Comparison of ENCODE assay signal across 14 cellular contexts in the genomic region with DNA sequence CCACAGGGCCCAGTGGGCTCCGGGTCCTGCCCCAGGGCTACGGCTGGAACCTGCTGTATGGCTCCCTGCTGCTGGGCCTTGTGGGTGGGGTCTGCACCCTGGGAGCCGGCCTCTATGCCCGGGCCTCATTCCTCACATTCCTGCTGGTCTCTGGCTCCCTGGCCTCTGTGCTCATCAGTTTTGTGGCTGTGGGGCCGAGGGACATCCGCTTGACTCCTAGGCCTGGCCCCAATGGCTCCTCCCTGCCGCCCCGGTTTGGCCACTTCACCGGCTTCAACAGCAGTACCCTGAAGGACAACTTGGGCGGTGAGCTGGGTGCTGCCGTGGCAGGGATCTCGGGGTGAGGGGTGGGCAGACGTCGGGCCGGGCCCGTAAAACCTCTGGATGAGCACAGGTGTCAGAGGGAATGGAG.
"Had no signal": no experiment of that assay in that cellular context is flagged by ENCODE, and none has a peak within 500 bp of the region (broad histone marks: within the 10 kb centered on the region; RNA-seq: fewer than 3 reads in every experiment).

No MANE protein-coding gene starts in this region.

- H3K27ac Mint-ChIP-seq: activated CD4-positive, alpha-beta T cell treated with anti-CD3 and anti-CD28 coated beads, Interleukin-2, amount 10 ng/mL, durations not matched to agents 7 days and 5 days; stimulated activated naive CD8-positive, alpha-beta T cell treated with anti-CD3 and anti-CD28 coated beads, Interleukin-15, Interleukin-2, amounts not matched to agents 100 ng/mL and 50 ng/mL, for 24 hours; T-helper 1 cell treated with Interleukin-12 subunit alpha and Interleukin-12 subunit beta and Interleukin-4 antibody, amounts not matched to agents 30 μg/mL and 1 μg/mL, for 36 hours had no signal

- DNase-seq: activated CD4-positive, alpha-beta T cell treated with anti-CD3 and anti-CD28 coated beads, Interleukin-2, amount 10 ng/mL, durations not matched to agents 7 days and 5 days; activated CD4-positive, CD25-positive, alpha-beta regulatory T cell; activated CD8-positive, alpha-beta memory T cell treated with anti-CD3 and anti-CD28 coated beads for 24 hours; activated naive CD4-positive, alpha-beta T cell treated with Interleukin-2 at 50 U/mL for 16 hours; effector CD8-positive, alpha-beta T cell; heart right ventricle; left ventricle myocardium superior; naive thymus-derived CD4-positive, alpha-beta T cell; occipital lobe; stimulated activated CD4-positive, alpha-beta T cell treated with anti-CD3 and anti-CD28 coated beads, Interleukin-2, amount 100 ng/mL, for 24 hours; testis had no signal

- H3K4me3 ChIP-seq: heart right ventricle, testis had no signal

- H3K27me3 Mint-ChIP-seq: activated CD4-positive, alpha-beta T cell treated with anti-CD3 and anti-CD28 coated beads, Interleukin-2, amount 10 ng/mL, durations not matched to agents 7 days and 5 days; naive thymus-derived CD4-positive, alpha-beta T cell; stimulated activated naive CD8-positive, alpha-beta T cell treated with anti-CD3 and anti-CD28 coated beads, Interleukin-15, Interleukin-2, amounts not matched to agents 100 ng/mL and 50 ng/mL, for 24 hours had no signal

- H3K9me3 ChIP-seq: heart right ventricle, testis had no signal

- H3K27ac ChIP-seq: heart right ventricle, testis had no signal

- H3K4me3 Mint-ChIP-seq: activated CD4-positive, alpha-beta T cell treated with anti-CD3 and anti-CD28 coated beads, Interleukin-2, amount 10 ng/mL, durations not matched to agents 7 days and 5 days; naive thymus-derived CD4-positive, alpha-beta T cell; stimulated activated naive CD8-positive, alpha-beta T cell treated with anti-CD3 and anti-CD28 coated beads, Interleukin-15, Interleukin-2, amounts not matched to agents 100 ng/mL and 50 ng/mL, for 24 hours; T-helper 1 cell treated with Interleukin-12 subunit alpha and Interleukin-12 subunit beta and Interleukin-4 antibody, amounts not matched to agents 30 μg/mL and 1 μg/mL, for 36 hours had no signal

- H3K27me3 ChIP-seq: heart right ventricle, testis had no signal

- ATAC-seq: heart right ventricle; left ventricle myocardium superior; naive thymus-derived CD4-positive, alpha-beta T cell; sciatic nerve had no signal
